17 cellular contexts compared by ENCODE assay signal in genomic region chr5:137179203-137179602, GRCh38.
DNase-seq lines count a peak whose midpoint lies in the region; ATAC-seq lines count a peak whose summit lies in the region.
"Had no signal": no experiment of that assay in that cellular context is flagged by ENCODE, and none has a peak within 500 bp of the region (broad histone marks: within the 10 kb centered on the region; RNA-seq: fewer than 3 reads in every experiment).

No MANE protein-coding gene starts in this region.

- H3K4me3 ChIP-seq in BLaER1, result no peak overlapping the region
- H3K4me3 ChIP-seq: GM23338, K562 had no signal

- peaks cover 21% of the 10 kb centered on the region for H3K4me1 ChIP-seq in BLaER1

- DNase-seq in NCI-H1436 (lab: John Stamatoyannopoulos, UW), result peak; percentile 68
- DNase-seq in NCI-H69 (lab: John Stamatoyannopoulos, UW), result peak; percentile 91
- peak; percentile 42 for DNase-seq in SK-N-DZ (ENCODE audit: low spot score)
- DNase-seq in anterior cingulate cortex (lab: John Stamatoyannopoulos, UW), result no peak
- DNase-seq in mesenteric fat pad (ENCODE audit: low spot score), result no peak
- DNase-seq: ACHN; CD4-positive, alpha-beta memory T cell; DMS153; DMS79 treated with DMSO at 0.1 percent for 48 hours; EL; GDM1; H7 had no signal

- peak overlapping the region; percentile 56; the same call in 1 of the 2 replicates for H3K4me2 ChIP-seq in BLaER1
- H3K4me2 ChIP-seq: GM23338 had no signal

- H3K27ac ChIP-seq in BLaER1, result no peak overlapping the region
- H3K27ac ChIP-seq: C4-2B had no signal

- no peak for ATAC-seq in GM18909 (IDR thresholded peaks at IDR 0.05; ENCODE audit: poor library complexity, unreplicated experiment)
- ATAC-seq: GM23338, K562 had no signal

- no peaks in the 10 kb centered on the region for H4K20me1 ChIP-seq in BLaER1

- H3K9ac ChIP-seq in BLaER1, result no peak overlapping the region

- no peaks in the 10 kb centered on the region for H3K9me3 ChIP-seq in BLaER1

- H3K36me3 ChIP-seq in BLaER1, result no peaks in the 10 kb centered on the region

- H3K27me3 ChIP-seq in BLaER1, result no peaks in the 10 kb centered on the region

Comparison
In these comparisons a context has a peak if more than half of its experiments do, and no peak if none do; other contexts are left out.
1. DNase-seq: peak in NCI-H1436 (single experiment), NCI-H69 (single experiment) and SK-N-DZ (single experiment); none in anterior cingulate cortex (0 of 58) and mesenteric fat pad (single experiment).